ENCODE assay signal across 1 cellular context in the genomic region with DNA sequence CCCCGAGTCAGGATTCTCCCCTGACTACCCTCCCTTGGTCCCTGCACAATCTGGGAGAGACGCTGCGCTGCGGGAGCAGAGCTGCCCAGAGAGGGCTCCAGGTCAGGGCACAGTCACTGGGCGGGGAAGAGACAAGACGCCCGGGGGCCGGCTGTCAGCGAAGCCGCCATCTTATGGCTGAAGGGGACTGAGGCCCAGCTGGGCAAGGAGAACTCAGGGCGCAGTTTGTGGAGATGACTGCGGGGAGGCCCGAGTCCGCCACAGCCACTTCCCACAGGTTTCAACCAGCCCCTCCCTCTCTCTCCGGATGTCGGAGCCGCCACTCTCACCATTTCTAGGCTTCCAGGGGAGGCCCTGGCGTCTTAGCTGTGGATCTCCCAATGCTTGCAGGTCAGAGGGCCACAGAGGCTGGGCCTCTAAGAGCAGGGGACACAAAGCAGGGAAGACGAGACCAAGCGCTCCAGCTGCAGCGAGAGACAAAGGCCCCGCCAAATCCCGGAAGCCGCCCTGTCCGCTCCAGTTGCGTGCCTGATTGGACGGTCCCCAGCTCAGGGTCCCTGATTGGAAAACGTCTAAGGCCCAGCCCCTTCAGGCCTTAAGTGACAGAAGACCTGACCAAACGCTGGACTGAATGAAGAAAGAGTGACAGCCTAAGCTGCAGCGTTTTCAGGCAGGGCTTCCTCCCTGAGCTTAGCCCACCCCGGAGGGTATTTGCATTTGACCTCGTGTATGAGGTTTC.
TF ChIP-seq lines count a peak whose summit lies in the region.

A gene (minus strand): TSS at position 484 of the 739 bp plus-strand sequence. CDS start 152 bp downstream, at position 332.

TF ChIP-seq in GM12878, 131 proteins besides CTCF, POLR2A, EP300 and RAD21 (continued from another document):
- TF ChIP-seq, protein P1, sequence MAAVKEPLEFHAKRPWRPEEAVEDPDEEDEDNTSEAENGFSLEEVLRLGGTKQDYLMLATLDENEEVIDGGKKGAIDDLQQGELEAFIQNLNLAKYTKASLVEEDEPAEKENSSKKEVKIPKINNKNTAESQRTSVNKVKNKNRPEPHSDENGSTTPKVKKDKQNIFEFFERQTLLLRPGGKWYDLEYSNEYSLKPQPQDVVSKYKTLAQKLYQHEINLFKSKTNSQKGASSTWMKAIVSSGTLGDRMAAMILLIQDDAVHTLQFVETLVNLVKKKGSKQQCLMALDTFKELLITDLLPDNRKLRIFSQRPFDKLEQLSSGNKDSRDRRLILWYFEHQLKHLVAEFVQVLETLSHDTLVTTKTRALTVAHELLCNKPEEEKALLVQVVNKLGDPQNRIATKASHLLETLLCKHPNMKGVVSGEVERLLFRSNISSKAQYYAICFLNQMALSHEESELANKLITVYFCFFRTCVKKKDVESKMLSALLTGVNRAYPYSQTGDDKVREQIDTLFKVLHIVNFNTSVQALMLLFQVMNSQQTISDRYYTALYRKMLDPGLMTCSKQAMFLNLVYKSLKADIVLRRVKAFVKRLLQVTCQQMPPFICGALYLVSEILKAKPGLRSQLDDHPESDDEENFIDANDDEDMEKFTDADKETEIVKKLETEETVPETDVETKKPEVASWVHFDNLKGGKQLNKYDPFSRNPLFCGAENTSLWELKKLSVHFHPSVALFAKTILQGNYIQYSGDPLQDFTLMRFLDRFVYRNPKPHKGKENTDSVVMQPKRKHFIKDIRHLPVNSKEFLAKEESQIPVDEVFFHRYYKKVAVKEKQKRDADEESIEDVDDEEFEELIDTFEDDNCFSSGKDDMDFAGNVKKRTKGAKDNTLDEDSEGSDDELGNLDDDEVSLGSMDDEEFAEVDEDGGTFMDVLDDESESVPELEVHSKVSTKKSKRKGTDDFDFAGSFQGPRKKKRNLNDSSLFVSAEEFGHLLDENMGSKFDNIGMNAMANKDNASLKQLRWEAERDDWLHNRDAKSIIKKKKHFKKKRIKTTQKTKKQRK (IDR thresholded peaks at IDR 0.05; ENCODE audit: low read depth, low read length) = peak; percentile 91
- TF ChIP-seq SP1 (IDR thresholded peaks at IDR 0.05; ENCODE audit: low read depth, low read length) (peak; percentile 98), DPF2 (IDR thresholded peaks at IDR 0.05) (peak; percentile 99), SRF (IDR thresholded peaks at IDR 0.05; ENCODE audit: low read depth in 2 of 2, low read length in 2 of 2) (0 out of 4 replicates have a peak, but pooled peaks of 1 of the 2 experiments have one; percentile 56), KDM1A (IDR thresholded peaks at IDR 0.05; ENCODE audit: borderline replicate concordance) (no peak), IKZF2 (IDR thresholded peaks at IDR 0.05) (0 out of 4 replicates have a peak, but pooled peaks of 1 of the 2 experiments have one; percentile 30), CREM (IDR thresholded peaks at IDR 0.05; ENCODE audit: low read depth) (0 out of 2 replicates have a peak, but pooled peaks have one; percentile 33), RB1 (IDR thresholded peaks at IDR 0.05; ENCODE audit: borderline replicate concordance) (peak; percentile 56; the same call in 1 of the 2 replicates), HDGF (IDR thresholded peaks at IDR 0.05) (no peak), SIN3A (IDR thresholded peaks at IDR 0.05; ENCODE audit: low read depth, low read length) (peak; percentile 96), NRF1 (conservative IDR thresholded peaks at IDR 0.05; ENCODE audit: low read depth, low read length) (no peak), CBX5 (IDR thresholded peaks at IDR 0.05; ENCODE audit: low read depth) (no peak), GABPA (IDR thresholded peaks at IDR 0.05; ENCODE audit: low read depth) (peak; percentile 85), JUNB (IDR thresholded peaks at IDR 0.05) (no peak), RBBP5 (conservative IDR thresholded peaks at IDR 0.05) (no peak), SREBF2 (IDR thresholded peaks at IDR 0.05; ENCODE audit: low read length) (no peak), POLR2AphosphoS2 (IDR thresholded peaks at IDR 0.05; ENCODE audit: low read depth, low read length) (no peak), CEBPB (IDR thresholded peaks at IDR 0.05; ENCODE audit: borderline replicate concordance in 1 of 2, low read depth in 2 of 2, low read length in 2 of 2) (no peak), NR2C1 (IDR thresholded peaks at IDR 0.05) (peak; percentile 12; the same call in 1 of the 2 replicates), RUNX3 (IDR thresholded peaks at IDR 0.05; ENCODE audit: low read length) (peak; percentile 20; the same call in 1 of the 2 replicates), YY1 (IDR thresholded peaks at IDR 0.05; ENCODE audit: low read depth, low read length) (peak; percentile 89), EZH2 (IDR thresholded peaks at IDR 0.05; ENCODE audit: borderline replicate concordance, control insufficient read depth, low read depth, low read length) (no peak), POU2F2 (IDR thresholded peaks at IDR 0.05; ENCODE audit: borderline replicate concordance, low read depth, low read length) (peak; percentile 86; the same call in 2 of the 3 replicates), CREB1 (IDR thresholded peaks at IDR 0.05; ENCODE audit: low read depth) (peak; percentile 61), FOS (IDR thresholded peaks at IDR 0.05; ENCODE audit: borderline replicate concordance, extremely low read depth, insufficient read length) (peak; percentile 76), ATF7 (IDR thresholded peaks at IDR 0.05; ENCODE audit: low read depth) (peak; percentile 54; the same call in 1 of the 2 replicates)
- TF ChIP-seq, protein P2, sequence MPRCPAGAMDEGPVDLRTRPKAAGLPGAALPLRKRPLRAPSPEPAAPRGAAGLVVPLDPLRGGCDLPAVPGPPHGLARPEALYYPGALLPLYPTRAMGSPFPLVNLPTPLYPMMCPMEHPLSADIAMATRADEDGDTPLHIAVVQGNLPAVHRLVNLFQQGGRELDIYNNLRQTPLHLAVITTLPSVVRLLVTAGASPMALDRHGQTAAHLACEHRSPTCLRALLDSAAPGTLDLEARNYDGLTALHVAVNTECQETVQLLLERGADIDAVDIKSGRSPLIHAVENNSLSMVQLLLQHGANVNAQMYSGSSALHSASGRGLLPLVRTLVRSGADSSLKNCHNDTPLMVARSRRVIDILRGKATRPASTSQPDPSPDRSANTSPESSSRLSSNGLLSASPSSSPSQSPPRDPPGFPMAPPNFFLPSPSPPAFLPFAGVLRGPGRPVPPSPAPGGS (IDR thresholded peaks at IDR 0.05; ENCODE audit: borderline replicate concordance, insufficient read depth, low read depth, low read length, poor library complexity, severe bottlenecking) = no peak
- TF ChIP-seq, protein P3, sequence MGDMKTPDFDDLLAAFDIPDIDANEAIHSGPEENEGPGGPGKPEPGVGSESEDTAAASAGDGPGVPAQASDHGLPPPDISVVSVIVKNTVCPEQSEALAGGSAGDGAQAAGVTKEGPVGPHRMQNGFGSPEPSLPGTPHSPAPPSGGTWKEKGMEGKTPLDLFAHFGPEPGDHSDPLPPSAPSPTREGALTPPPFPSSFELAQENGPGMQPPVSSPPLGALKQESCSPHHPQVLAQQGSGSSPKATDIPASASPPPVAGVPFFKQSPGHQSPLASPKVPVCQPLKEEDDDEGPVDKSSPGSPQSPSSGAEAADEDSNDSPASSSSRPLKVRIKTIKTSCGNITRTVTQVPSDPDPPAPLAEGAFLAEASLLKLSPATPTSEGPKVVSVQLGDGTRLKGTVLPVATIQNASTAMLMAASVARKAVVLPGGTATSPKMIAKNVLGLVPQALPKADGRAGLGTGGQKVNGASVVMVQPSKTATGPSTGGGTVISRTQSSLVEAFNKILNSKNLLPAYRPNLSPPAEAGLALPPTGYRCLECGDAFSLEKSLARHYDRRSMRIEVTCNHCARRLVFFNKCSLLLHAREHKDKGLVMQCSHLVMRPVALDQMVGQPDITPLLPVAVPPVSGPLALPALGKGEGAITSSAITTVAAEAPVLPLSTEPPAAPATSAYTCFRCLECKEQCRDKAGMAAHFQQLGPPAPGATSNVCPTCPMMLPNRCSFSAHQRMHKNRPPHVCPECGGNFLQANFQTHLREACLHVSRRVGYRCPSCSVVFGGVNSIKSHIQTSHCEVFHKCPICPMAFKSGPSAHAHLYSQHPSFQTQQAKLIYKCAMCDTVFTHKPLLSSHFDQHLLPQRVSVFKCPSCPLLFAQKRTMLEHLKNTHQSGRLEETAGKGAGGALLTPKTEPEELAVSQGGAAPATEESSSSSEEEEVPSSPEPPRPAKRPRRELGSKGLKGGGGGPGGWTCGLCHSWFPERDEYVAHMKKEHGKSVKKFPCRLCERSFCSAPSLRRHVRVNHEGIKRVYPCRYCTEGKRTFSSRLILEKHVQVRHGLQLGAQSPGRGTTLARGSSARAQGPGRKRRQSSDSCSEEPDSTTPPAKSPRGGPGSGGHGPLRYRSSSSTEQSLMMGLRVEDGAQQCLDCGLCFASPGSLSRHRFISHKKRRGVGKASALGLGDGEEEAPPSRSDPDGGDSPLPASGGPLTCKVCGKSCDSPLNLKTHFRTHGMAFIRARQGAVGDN (IDR thresholded peaks at IDR 0.05) = no peak
- TF ChIP-seq, protein P4, sequence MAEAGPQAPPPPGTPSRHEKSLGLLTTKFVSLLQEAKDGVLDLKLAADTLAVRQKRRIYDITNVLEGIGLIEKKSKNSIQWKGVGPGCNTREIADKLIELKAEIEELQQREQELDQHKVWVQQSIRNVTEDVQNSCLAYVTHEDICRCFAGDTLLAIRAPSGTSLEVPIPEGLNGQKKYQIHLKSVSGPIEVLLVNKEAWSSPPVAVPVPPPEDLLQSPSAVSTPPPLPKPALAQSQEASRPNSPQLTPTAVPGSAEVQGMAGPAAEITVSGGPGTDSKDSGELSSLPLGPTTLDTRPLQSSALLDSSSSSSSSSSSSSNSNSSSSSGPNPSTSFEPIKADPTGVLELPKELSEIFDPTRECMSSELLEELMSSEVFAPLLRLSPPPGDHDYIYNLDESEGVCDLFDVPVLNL (IDR thresholded peaks at IDR 0.05; ENCODE audit: low read depth, low read length) = peak; percentile 93
- TF ChIP-seq, protein P5, sequence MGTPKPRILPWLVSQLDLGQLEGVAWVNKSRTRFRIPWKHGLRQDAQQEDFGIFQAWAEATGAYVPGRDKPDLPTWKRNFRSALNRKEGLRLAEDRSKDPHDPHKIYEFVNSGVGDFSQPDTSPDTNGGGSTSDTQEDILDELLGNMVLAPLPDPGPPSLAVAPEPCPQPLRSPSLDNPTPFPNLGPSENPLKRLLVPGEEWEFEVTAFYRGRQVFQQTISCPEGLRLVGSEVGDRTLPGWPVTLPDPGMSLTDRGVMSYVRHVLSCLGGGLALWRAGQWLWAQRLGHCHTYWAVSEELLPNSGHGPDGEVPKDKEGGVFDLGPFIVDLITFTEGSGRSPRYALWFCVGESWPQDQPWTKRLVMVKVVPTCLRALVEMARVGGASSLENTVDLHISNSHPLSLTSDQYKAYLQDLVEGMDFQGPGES (IDR thresholded peaks at IDR 0.05) = peak; percentile 93
- TF ChIP-seq, protein P6, sequence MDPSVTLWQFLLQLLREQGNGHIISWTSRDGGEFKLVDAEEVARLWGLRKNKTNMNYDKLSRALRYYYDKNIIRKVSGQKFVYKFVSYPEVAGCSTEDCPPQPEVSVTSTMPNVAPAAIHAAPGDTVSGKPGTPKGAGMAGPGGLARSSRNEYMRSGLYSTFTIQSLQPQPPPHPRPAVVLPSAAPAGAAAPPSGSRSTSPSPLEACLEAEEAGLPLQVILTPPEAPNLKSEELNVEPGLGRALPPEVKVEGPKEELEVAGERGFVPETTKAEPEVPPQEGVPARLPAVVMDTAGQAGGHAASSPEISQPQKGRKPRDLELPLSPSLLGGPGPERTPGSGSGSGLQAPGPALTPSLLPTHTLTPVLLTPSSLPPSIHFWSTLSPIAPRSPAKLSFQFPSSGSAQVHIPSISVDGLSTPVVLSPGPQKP (IDR thresholded peaks at IDR 0.05; ENCODE audit: low read depth, low read length) = no peak
- TF ChIP-seq, protein P7, sequence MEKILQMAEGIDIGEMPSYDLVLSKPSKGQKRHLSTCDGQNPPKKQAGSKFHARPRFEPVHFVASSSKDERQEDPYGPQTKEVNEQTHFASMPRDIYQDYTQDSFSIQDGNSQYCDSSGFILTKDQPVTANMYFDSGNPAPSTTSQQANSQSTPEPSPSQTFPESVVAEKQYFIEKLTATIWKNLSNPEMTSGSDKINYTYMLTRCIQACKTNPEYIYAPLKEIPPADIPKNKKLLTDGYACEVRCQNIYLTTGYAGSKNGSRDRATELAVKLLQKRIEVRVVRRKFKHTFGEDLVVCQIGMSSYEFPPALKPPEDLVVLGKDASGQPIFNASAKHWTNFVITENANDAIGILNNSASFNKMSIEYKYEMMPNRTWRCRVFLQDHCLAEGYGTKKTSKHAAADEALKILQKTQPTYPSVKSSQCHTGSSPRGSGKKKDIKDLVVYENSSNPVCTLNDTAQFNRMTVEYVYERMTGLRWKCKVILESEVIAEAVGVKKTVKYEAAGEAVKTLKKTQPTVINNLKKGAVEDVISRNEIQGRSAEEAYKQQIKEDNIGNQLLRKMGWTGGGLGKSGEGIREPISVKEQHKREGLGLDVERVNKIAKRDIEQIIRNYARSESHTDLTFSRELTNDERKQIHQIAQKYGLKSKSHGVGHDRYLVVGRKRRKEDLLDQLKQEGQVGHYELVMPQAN (conservative IDR thresholded peaks at IDR 0.05) = peak; percentile 98
- TF ChIP-seq, protein P8, sequence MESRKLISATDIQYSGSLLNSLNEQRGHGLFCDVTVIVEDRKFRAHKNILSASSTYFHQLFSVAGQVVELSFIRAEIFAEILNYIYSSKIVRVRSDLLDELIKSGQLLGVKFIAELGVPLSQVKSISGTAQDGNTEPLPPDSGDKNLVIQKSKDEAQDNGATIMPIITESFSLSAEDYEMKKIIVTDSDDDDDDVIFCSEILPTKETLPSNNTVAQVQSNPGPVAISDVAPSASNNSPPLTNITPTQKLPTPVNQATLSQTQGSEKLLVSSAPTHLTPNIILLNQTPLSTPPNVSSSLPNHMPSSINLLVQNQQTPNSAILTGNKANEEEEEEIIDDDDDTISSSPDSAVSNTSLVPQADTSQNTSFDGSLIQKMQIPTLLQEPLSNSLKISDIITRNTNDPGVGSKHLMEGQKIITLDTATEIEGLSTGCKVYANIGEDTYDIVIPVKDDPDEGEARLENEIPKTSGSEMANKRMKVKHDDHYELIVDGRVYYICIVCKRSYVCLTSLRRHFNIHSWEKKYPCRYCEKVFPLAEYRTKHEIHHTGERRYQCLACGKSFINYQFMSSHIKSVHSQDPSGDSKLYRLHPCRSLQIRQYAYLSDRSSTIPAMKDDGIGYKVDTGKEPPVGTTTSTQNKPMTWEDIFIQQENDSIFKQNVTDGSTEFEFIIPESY (IDR thresholded peaks at IDR 0.05) = no peak
